27 cellular contexts compared by ENCODE assay signal in genomic region chr5:17213938-17214337, GRCh38. TPM values are rescaled to one million over a fixed set of nuclear protein-coding genes. Genes with fewer than 3 reads are reported as not detected.
DNase-seq lines count a peak whose midpoint lies in the region; ATAC-seq, FAIRE-seq and TF ChIP-seq lines count a peak whose summit lies in the region.
"Had no signal": no experiment of that assay in that cellular context is flagged by ENCODE, and none has a peak within 500 bp of the region (broad histone marks: within the 10 kb centered on the region; RNA-seq: fewer than 3 reads in every experiment).

No MANE protein-coding gene starts in this region.

- no peak overlapping the region for H2BK20ac ChIP-seq in IMR-90 (ENCODE audit: low read depth, low read length)

- H3K79me1 ChIP-seq in IMR-90 (ENCODE audit: low read depth in 1 of 2, low read length in 2 of 2) (peaks cover 0 to 4% of the 10 kb centered on the region in 2 experiments; a peak in 2 of 4 replicates), mesenchymal stem cell (replicated peaks; ENCODE audit: low read length, poor library complexity, severe bottlenecking) (peaks cover 4% of the 10 kb centered on the region)

- CTCF ChIA-PET in IMR-90 (lab: Yijun Ruan, JAX), result interaction anchor here (3.5 kb wide), 1 partner anchor 1091 kb away, joined by 27 read pairs; no protein-coding TSS in a partner anchor

- 100% methylated on average over 1 of the region's 2 CpGs for whole genome bisulfite sequencing in IMR-90 (ENCODE audit: extremely low coverage in 2 of 2, insufficient read length in 1 of 2), 2 experiments
- WGBS in mesenchymal stem cell, result 91% methylated on average over 1 of the region's 2 CpGs
- 66 to 77% (median 72%) methylated on average over 2 of the region's 2 CpGs for WGBS in small intestine, 3 donors

- H3K9ac ChIP-seq in IMR-90 (ENCODE audit: low read depth, low read length) (no peak overlapping the region), SU-DHL-6 (ENCODE audit: low read length) (peak overlapping the region; percentile 82), mesenchymal stem cell (ENCODE audit: low read length) (peak overlapping the region; percentile 79)

- no peak for DNase-seq in IMR-90
- no peak for DNase-seq in mesenchymal stem cell
- no peak for DNase-seq in effector memory CD4-positive, alpha-beta T cell
- DNase-seq in activated T-cell treated with anti-CD3 and anti-CD28 coated beads, Interleukin-2, amount 50 U/mL, for 1 hour, result no peak
- DNase-seq in small intestine, result no peak
- DNase-seq: activated naive CD4-positive, alpha-beta T cell treated with Interleukin-2 at 50 U/mL for 16 hours; adrenal gland; body of pancreas; Caco-2; foreskin fibroblast; head of caudate nucleus; Kasumi-1; midbrain; naive B cell; NCI-H1417 treated with DMSO at 0.1 percent for 48 hours; NCI-H2081; NCI-H2227 treated with DMSO at 0.1 percent for 48 hours; NCI-H526; stimulated activated naive CD4-positive, alpha-beta T cell; upper lobe of right lung had no signal

- FAIRE-seq in small intestine (lab: Jason Lieb, UNC), result no peak
- FAIRE-seq: endometrium, G401.6, H1 had no signal

- peaks cover 7% of the 10 kb centered on the region; the same call in 1 of the 2 replicates for H4K20me1 ChIP-seq in IMR-90 (ENCODE audit: insufficient read depth, low read length)
- no peaks in the 10 kb centered on the region for H4K20me1 ChIP-seq in SU-DHL-6 (ENCODE audit: low read depth, low read length)

- H3K56ac ChIP-seq in IMR-90 (ENCODE audit: extremely low read depth, insufficient read depth, low read length), result no peak overlapping the region

- H3K14ac ChIP-seq in IMR-90 (replicated peaks; ENCODE audit: low read depth, low read length), result no peak overlapping the region
- H3K14ac ChIP-seq in mesenchymal stem cell (ENCODE audit: low read length in 2 of 2), result no peak overlapping the region

- POLR2A ChIA-PET in IMR-90 (lab: Charles Lee; ENCODE audit: unreplicated experiment), result no interaction called here

- BruUV-seq in IMR-90 (replicated peaks; lab: Mats Ljungman, UMichigan), result no TSS peak

- H3K9me1 ChIP-seq in IMR-90 (ENCODE audit: insufficient read depth, low read length), result no peaks in the 10 kb centered on the region

- intact Hi-C loops in IMR-90 (cut with micrococcal nuclease), result loop anchor here (10.0 kb wide), 3 partner anchors 531 to 831 kb away; no protein-coding TSS in a partner anchor

- H3K36me3 ChIP-seq in IMR-90 (ENCODE audit: control insufficient read depth, insufficient read depth, low read length), result no peaks in the 10 kb centered on the region
- peaks cover 2% of the 10 kb centered on the region; the same call in 1 of the 2 replicates for H3K36me3 ChIP-seq in SU-DHL-6 (ENCODE audit: low read length)
- H3K36me3 ChIP-seq in mesenchymal stem cell (ENCODE audit: control insufficient read depth in 1 of 2, insufficient read depth in 2 of 2, low read depth in 1 of 2, low read length in 2 of 2), result peaks cover 0 to 2% of the 10 kb centered on the region in 2 experiments
- H3K36me3 ChIP-seq in effector memory CD4-positive, alpha-beta T cell (ENCODE audit: control insufficient read depth, insufficient read depth, low read length), result no peaks in the 10 kb centered on the region
- H3K36me3 ChIP-seq in small intestine (ENCODE audit: control insufficient read depth in 2 of 2, insufficient read depth in 2 of 2, low read length in 2 of 2), result no peaks in the 10 kb centered on the region
- H3K36me3 ChIP-seq: adrenal gland, esophagus muscularis mucosa, upper lobe of right lung had no signal

- H2AFZ ChIP-seq in IMR-90 (replicated peaks; ENCODE audit: low read length, poor library complexity), result no peak overlapping the region
- no peak overlapping the region for H2AFZ ChIP-seq in SU-DHL-6 (ENCODE audit: low read depth, low read length, severe bottlenecking)
- H2AFZ ChIP-seq in mesenchymal stem cell (ENCODE audit: low read depth, low read length), result no peak overlapping the region

- H4K8ac ChIP-seq in IMR-90 (ENCODE audit: low read depth in 2 of 2, low read length in 2 of 2) (no peak overlapping the region), mesenchymal stem cell (ENCODE audit: low read length) (no peak overlapping the region)

- H3F3A ChIP-seq in SU-DHL-6 (ENCODE audit: insufficient read depth), result peaks cover 9% of the 10 kb centered on the region; the same call in 1 of the 2 replicates

- peaks cover 56% of the 10 kb centered on the region for H3K79me2 ChIP-seq in SU-DHL-6 (ENCODE audit: insufficient read depth, low read length)

- no peak overlapping the region for H2BK15ac ChIP-seq in IMR-90 (ENCODE audit: low read depth, low read length)
- H2BK15ac ChIP-seq in mesenchymal stem cell (ENCODE audit: low read depth, poor library complexity, severe bottlenecking), result no peak overlapping the region

- H3K27me3 ChIP-seq in IMR-90 (ENCODE audit: control insufficient read depth, insufficient read depth, low read length) (no peaks in the 10 kb centered on the region; the same call in 1 of the 2 replicates), SU-DHL-6 (ENCODE audit: low read length) (no peaks in the 10 kb centered on the region), mesenchymal stem cell (ENCODE audit: control insufficient read depth in 1 of 2, insufficient read depth in 1 of 2, low read length in 2 of 2) (no peaks in the 10 kb centered on the region), small intestine (ENCODE audit: control insufficient read depth in 2 of 2, insufficient read depth in 2 of 2, low read length in 2 of 2) (peaks cover 2 to 3% of the 10 kb centered on the region in 2 donors)
- H3K27me3 ChIP-seq in effector memory CD4-positive, alpha-beta T cell (replicated peaks; ENCODE audit: control insufficient read depth, insufficient read depth, low read length, poor library complexity, severe bottlenecking), result peaks cover 8% of the 10 kb centered on the region
- H3K27me3 ChIP-seq: adrenal gland, upper lobe of right lung had no signal

- peak overlapping the region; percentile 69; the same call in 1 of the 2 replicates for H3K4me2 ChIP-seq in IMR-90 (ENCODE audit: low read depth, low read length)
- H3K4me2 ChIP-seq in SU-DHL-6 (ENCODE audit: low read depth, low read length, poor library complexity, severe bottlenecking), result peak overlapping the region; percentile 92
- no peak overlapping the region for H3K4me2 ChIP-seq in mesenchymal stem cell (ENCODE audit: low read length, poor library complexity, severe bottlenecking)

- H2BK12ac ChIP-seq in mesenchymal stem cell (ENCODE audit: low read length in 2 of 2), result no peak overlapping the region

- dilution Hi-C loops in IMR-90 (cut with HindIII; ENCODE audit: low sequenced_read_pairs, unreplicated experiment), result no loop called here

- H2BK5ac ChIP-seq in IMR-90 (ENCODE audit: low read depth, low read length, poor library complexity, severe bottlenecking) (no peak overlapping the region), mesenchymal stem cell (ENCODE audit: low read depth, low read length, poor library complexity, severe bottlenecking) (no peak overlapping the region)

- H4K5ac ChIP-seq in IMR-90 (ENCODE audit: low read depth, low read length), result no peak overlapping the region

- in situ Hi-C loops in IMR-90 (cut with MboI; ENCODE audit: low sequenced_read_pairs), result loop anchor here (10.0 kb wide), 1 partner anchor 901 kb away; no protein-coding TSS in a partner anchor

- no peak overlapping the region for H2AK9ac ChIP-seq in IMR-90 (replicated peaks; ENCODE audit: low read depth, low read length, poor library complexity)

- TF ChIP-seq RAD21 in IMR-90 (IDR thresholded peaks at IDR 0.05; ENCODE audit: low read length), result no peak

- no peak overlapping the region for H3K4me3 ChIP-seq in IMR-90 (ENCODE audit: insufficient read depth, low read depth, low read length)
- H3K4me3 ChIP-seq in SU-DHL-6 (ENCODE audit: insufficient read depth, low read length, poor library complexity, severe bottlenecking), result peak overlapping the region; percentile 72
- H3K4me3 ChIP-seq in mesenchymal stem cell (ENCODE audit: insufficient read depth in 1 of 2, low read depth in 1 of 2, low read length in 2 of 2), result peak overlapping the region in 1 of 2 experiments; percentile 78
- H3K4me3 ChIP-seq in effector memory CD4-positive, alpha-beta T cell (ENCODE audit: insufficient read depth, low read depth, low read length, poor library complexity, severe bottlenecking), result no peak overlapping the region
- H3K4me3 ChIP-seq in small intestine (ENCODE audit: low read depth in 1 of 2, low read length in 2 of 2), result no peak overlapping the region
- H3K4me3 ChIP-seq: adrenal gland, body of pancreas, esophagus muscularis mucosa, upper lobe of right lung had no signal

- H3K18ac ChIP-seq in IMR-90 (ENCODE audit: low read depth, low read length) (no peak overlapping the region), mesenchymal stem cell (ENCODE audit: low read depth in 1 of 2, low read length in 2 of 2) (no peak overlapping the region)

- no peak for TF ChIP-seq POLR2A in IMR-90 (IDR thresholded peaks at IDR 0.05; ENCODE audit: low read depth, low read length)

- no peak overlapping the region for H3K27ac ChIP-seq in IMR-90 (ENCODE audit: insufficient read depth, low read length)
- peak overlapping the region; percentile 96 for H3K27ac ChIP-seq in SU-DHL-6 (ENCODE audit: low read depth, low read length)
- no peak overlapping the region for H3K27ac ChIP-seq in mesenchymal stem cell (ENCODE audit: low read length, poor library complexity, severe bottlenecking)
- no peak overlapping the region for H3K27ac ChIP-seq in effector memory CD4-positive, alpha-beta T cell (ENCODE audit: insufficient read depth, low read length, poor library complexity, severe bottlenecking)
- no peak overlapping the region for H3K27ac ChIP-seq in small intestine (ENCODE audit: low read depth in 1 of 2, low read length in 1 of 2)
- H3K27ac ChIP-seq: adrenal gland, body of pancreas, esophagus muscularis mucosa, HL-60, upper lobe of right lung had no signal

- H2AK5ac ChIP-seq in IMR-90 (ENCODE audit: low read depth, low read length) (no peak overlapping the region), mesenchymal stem cell (ENCODE audit: low read length, severe bottlenecking) (no peak overlapping the region)

- H3K4me1 ChIP-seq in IMR-90 (ENCODE audit: control insufficient read depth, insufficient read depth, low read length) (peaks cover 1% of the 10 kb centered on the region; the same call in 1 of the 2 replicates), mesenchymal stem cell (ENCODE audit: control insufficient read depth, insufficient read depth, low read depth, low read length) (peaks cover 6% of the 10 kb centered on the region), small intestine (ENCODE audit: control insufficient read depth in 2 of 2, insufficient read depth in 1 of 2, low read depth in 1 of 2, low read length in 1 of 2) (no peaks in the 10 kb centered on the region)
- H3K4me1 ChIP-seq in effector memory CD4-positive, alpha-beta T cell (ENCODE audit: control insufficient read depth, insufficient read depth, low read length, poor library complexity, severe bottlenecking), result peaks cover 11% of the 10 kb centered on the region

- no peaks in the 10 kb centered on the region for H3K9me2 ChIP-seq in SU-DHL-6 (replicated peaks; ENCODE audit: insufficient read depth, low read length)

- no peak for ATAC-seq in IMR-90 (ENCODE audit: low read depth)
- no peak for ATAC-seq in HG03095 (IDR thresholded peaks at IDR 0.05; ENCODE audit: unreplicated experiment)
- ATAC-seq: body of pancreas, upper lobe of right lung had no signal

- H3K4ac ChIP-seq in IMR-90 (ENCODE audit: low read depth, low read length) (no peak overlapping the region), mesenchymal stem cell (ENCODE audit: low read depth in 1 of 2, low read length in 2 of 2) (no peak overlapping the region)

- no peak overlapping the region for H3K23ac ChIP-seq in IMR-90 (ENCODE audit: low read depth, low read length)
- no peak overlapping the region for H3K23ac ChIP-seq in mesenchymal stem cell (ENCODE audit: low read length in 2 of 2)

- H3K9me3 ChIP-seq in IMR-90 (ENCODE audit: control insufficient read depth, insufficient read depth, low read length) (no peaks in the 10 kb centered on the region), SU-DHL-6 (ENCODE audit: insufficient read depth, low read length) (no peaks in the 10 kb centered on the region), mesenchymal stem cell (ENCODE audit: control insufficient read depth, low read length) (no peaks in the 10 kb centered on the region), small intestine (ENCODE audit: control insufficient read depth, low read depth) (no peaks in the 10 kb centered on the region)
- H3K9me3 ChIP-seq in effector memory CD4-positive, alpha-beta T cell (ENCODE audit: control insufficient read depth, low read length), result no peaks in the 10 kb centered on the region
- H3K9me3 ChIP-seq: adrenal gland, body of pancreas, Caco-2, esophagus muscularis mucosa, upper lobe of right lung had no signal

- H4K91ac ChIP-seq in IMR-90 (ENCODE audit: insufficient read depth, low read depth, low read length) (no peak overlapping the region), mesenchymal stem cell (ENCODE audit: low read length) (no peak overlapping the region)

- TF ChIP-seq CTCF in IMR-90 (conservative IDR thresholded peaks at IDR 0.05; ENCODE audit: low read depth, low read length) (no peak), SU-DHL-6 (IDR thresholded peaks at IDR 0.05; ENCODE audit: insufficient read depth, low read length, poor library complexity, severe bottlenecking) (no peak)

- H2BK120ac ChIP-seq in IMR-90 (ENCODE audit: low read depth, low read length) (no peak overlapping the region), mesenchymal stem cell (ENCODE audit: low read depth, low read length) (no peak overlapping the region)

RNA-seq across cellular contexts. Expression of gene BASP1, which starts 3.5 kb away (rescaled TPM):
- total RNA-seq in IMR-90 (2012; rRNA removed), result 39.6 and 70.5 TPM in 2 replicates
- polyA plus RNA-seq in IMR-90 (2012; rRNA removed) (103 and 121 TPM in 2 replicates), small intestine (1 to 10 TPM in 2 of 3 donors, under 1 TPM in 1; 0.67 to 9.5 (median 8.4) TPM)
- polyA plus RNA-seq in IMR-90 (2012; cell fraction: cytosol; rRNA removed), result 112 and 166 TPM in 2 replicates
- 48.2 and 69.4 TPM in 2 replicates for polyA plus RNA-seq in IMR-90 (2012; cell fraction: nucleus; rRNA removed; ENCODE audit: low replicate concordance)
- polyA plus RNA-seq in mesenchymal stem cell (2013, experiment 1 of 2), result 308 TPM
- polyA plus RNA-seq in mesenchymal stem cell (2013, experiment 2 of 2), result 322 TPM

Comparison
In these comparisons a context has a peak if more than half of its experiments do, and no peak if none do; other contexts are left out.
1. RNA of gene BASP1, which starts 3.5 kb away (polyA plus RNA-seq): 48.2 to 166 TPM in IMR-90; 0.67 to 9.5 TPM in small intestine; every median in the first group is over 4 times any median in the second.